Comparison of ENCODE assay signal across 8 cellular contexts in the genomic region with DNA sequence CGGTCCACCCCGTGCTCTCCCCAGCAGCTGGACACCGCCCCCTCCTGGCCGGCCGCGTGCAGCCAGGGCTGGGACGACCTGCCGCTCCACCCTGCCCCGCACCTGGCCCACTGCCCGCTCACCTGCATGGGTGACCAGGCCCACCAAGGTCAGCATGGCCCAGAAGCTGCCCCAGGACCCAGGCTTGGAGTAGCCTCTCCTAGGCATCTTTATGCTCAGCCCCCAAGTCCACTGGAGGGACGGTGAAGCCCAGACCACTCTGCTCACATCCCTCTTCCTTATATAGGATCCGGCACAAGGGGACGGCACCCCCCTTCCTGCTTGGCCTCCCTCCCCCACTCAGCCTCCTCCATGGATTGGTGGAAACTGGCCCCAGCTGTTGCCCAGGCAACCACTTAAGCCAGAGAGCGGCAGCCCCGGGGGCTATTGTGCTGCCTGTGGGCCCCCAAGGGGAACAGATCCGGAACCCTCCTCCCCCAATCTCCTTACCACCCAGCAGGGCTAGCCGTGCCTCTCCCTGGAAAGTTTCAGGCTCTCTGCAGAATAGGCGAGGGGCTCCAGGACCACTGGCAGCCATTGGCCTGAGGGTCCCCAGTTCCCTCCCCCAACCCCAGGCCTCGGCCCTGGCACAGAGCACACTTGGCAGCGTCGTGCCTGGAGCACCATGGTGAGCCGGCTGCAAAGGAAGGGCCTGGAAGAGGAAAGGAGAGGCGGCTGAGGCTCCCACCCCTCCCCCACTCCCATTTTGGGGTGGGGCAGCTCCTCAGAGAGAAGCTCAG. TPM values are rescaled to one million over a fixed set of nuclear protein-coding genes. Genes with fewer than 3 reads are reported as not detected.
DNase-seq lines count a peak whose midpoint lies in the region; ATAC-seq and TF ChIP-seq lines count a peak whose summit lies in the region.

Gene BTBD17, minus strand, starts transcription at position 256 of the 779 bp plus-strand sequence. Its CDS starts 49 bp downstream, at position 207.

- peak; percentile 80 for ATAC-seq in left colon

- no CpG with 5 or more reads among the region's 23 CpGs for WGBS in H9 (ENCODE audit: extremely low coverage, insufficient read length, low lambda C conversion rate)

- H2BK20ac ChIP-seq in H9 (ENCODE audit: low read depth, low read length, poor library complexity, severe bottlenecking): no peak within 1 kb of the TSS

- H3K9ac ChIP-seq in H9 (ENCODE audit: extremely low read depth, insufficient read length, low read length): no peak within 1 kb of the TSS

- no peak within 1 kb of the TSS for H3K56ac ChIP-seq in H9 (ENCODE audit: insufficient read length, low read depth, low read length)

- H2AFZ ChIP-seq in H9 (ENCODE audit: low read length): no peak within 1 kb of the TSS

- H4K91ac ChIP-seq in H9 (ENCODE audit: insufficient read length, low read depth, low read length): no peak within 1 kb of the TSS

- H2AK5ac ChIP-seq in H9 (ENCODE audit: insufficient read length, low read length): no peak within 1 kb of the TSS

- no peak within 1 kb of the TSS for H3K4ac ChIP-seq in H9 (ENCODE audit: low read depth, low read length)

- H3K36me3 Mint-ChIP-seq in H9 (ENCODE audit: insufficient read depth in 1 of 3, low read depth in 3 of 3): peaks cover 0 to 9% (median 7%) of the 10 kb centered on the region in 3 experiments; a peak in 4 of 7 replicates

- TF ChIP-seq CTCF in H9 (conservative IDR thresholded peaks at IDR 0.05): peak; percentile 94
- peak; percentile 53 for TF ChIP-seq CTCF in RWPE1 (conservative IDR thresholded peaks at IDR 0.05; ENCODE audit: low read depth)
- TF ChIP-seq CTCF in cardiac fibroblast (IDR thresholded peaks at IDR 0.05; ENCODE audit: low read depth, low read length): peak; percentile 60
- TF ChIP-seq CTCF in coronary artery (IDR thresholded peaks at IDR 0.05): no peak

- peak within 1 kb of the TSS; percentile 11 for H3K4me2 ChIP-seq in H9 (ENCODE audit: insufficient read depth, insufficient read length, low read length)

- H3K27me3 ChIP-seq in H9 (ENCODE audit: insufficient read depth, low read length): no peaks in the 10 kb centered on the region

- H2BK5ac ChIP-seq in H9 (ENCODE audit: insufficient read length, low read length): no peak within 1 kb of the TSS

- H3K23me2 ChIP-seq in H9 (ENCODE audit: insufficient read length, low read depth, low read length, poor library complexity, severe bottlenecking): peaks cover 3% of the 10 kb centered on the region

- no peaks in the 10 kb centered on the region for H3K9me3 ChIP-seq in H9 (ENCODE audit: control insufficient read depth, low read depth, low read length)

- H3K23ac ChIP-seq in H9 (ENCODE audit: insufficient read length, low read depth, low read length): no peak within 1 kb of the TSS

- H3K4me3 ChIP-seq in cardiac fibroblast (replicated peaks in 1 of 2; ENCODE audit: low read depth in 2 of 2, low read length in 2 of 2) (no peak within 1 kb of the TSS), coronary artery (no peak within 1 kb of the TSS)

- H4K5ac ChIP-seq in H9 (ENCODE audit: insufficient read length, low read depth, low read length): no peak within 1 kb of the TSS

- H3K18ac ChIP-seq in H9 (ENCODE audit: insufficient read length, low read depth, low read length): peak within 1 kb of the TSS; percentile 59

- no peaks in the 10 kb centered on the region for H3K79me1 ChIP-seq in H9 (ENCODE audit: insufficient read depth, low read depth, low read length, poor library complexity, severe bottlenecking)

- H4K20me1 ChIP-seq in H9 (ENCODE audit: control insufficient read depth, insufficient read depth, insufficient read length): no peaks in the 10 kb centered on the region

- H3K4me1 ChIP-seq in H9 (ENCODE audit: insufficient read depth, low read length): peaks cover 2% of the 10 kb centered on the region; the same call in 1 of the 2 replicates

- peak; percentile 65 for DNase-seq in AG08396 (ENCODE audit: low spot score)
- DNase-seq in H9: peak; percentile 95
- no peak for DNase-seq in RWPE1 (ENCODE audit: low spot score)
- DNase-seq in cardiac fibroblast (ENCODE audit: low read depth in 2 of 2): peak; percentile 38 to 49
- peak in 1 of 2 donors; percentile 63 for DNase-seq in left colon
- DNase-seq in substantia nigra (lab: John Stamatoyannopoulos, UW): peak in 42 of 49 donors; percentile 30 to 84 (median 70)
- no peak for DNase-seq in SHP77 treated with DMSO at 0.1 percent for 48 hours (lab: John Stamatoyannopoulos, UW)
- no peak for DNase-seq in coronary artery (ENCODE audit: low spot score)

- intact Hi-C loops in left colon (cut with DNase I, micrococcal nuclease): no loop called here

- peak within 1 kb of the TSS; percentile 39 for H3K14ac ChIP-seq in H9 (ENCODE audit: insufficient read depth, low read length)

- no peak within 1 kb of the TSS for H2BK15ac ChIP-seq in H9 (ENCODE audit: low read depth, low read length)

- H2BK120ac ChIP-seq in H9 (ENCODE audit: low read depth, low read length, poor library complexity, severe bottlenecking): no peak within 1 kb of the TSS

- peaks cover 15 to 36% of the 10 kb centered on the region in 2 experiments for H3K4me1 Mint-ChIP-seq in H9

- H3K27ac Mint-ChIP-seq in H9: peak within 1 kb of the TSS in 1 of 3 experiments; percentile 95; a peak in 3 of 7 replicates

- H2BK12ac ChIP-seq in H9 (ENCODE audit: insufficient read length, low read depth, low read length): no peak within 1 kb of the TSS

- peak within 1 kb of the TSS; percentile 33 to 81; a peak in 4 of 5 replicates for H3K4me3 Mint-ChIP-seq in H9

- H3K27ac ChIP-seq in H9 (ENCODE audit: insufficient read length, low read depth, low read length): no peak within 1 kb of the TSS
- no peak within 1 kb of the TSS for H3K27ac ChIP-seq in RWPE1
- H3K27ac ChIP-seq in substantia nigra (ENCODE audit: low read depth, low read length, poor library complexity, severe bottlenecking): peak within 1 kb of the TSS; percentile 76
- H3K27ac ChIP-seq in coronary artery: no peak within 1 kb of the TSS

- H3K79me2 ChIP-seq in H9 (ENCODE audit: insufficient read depth, low read length): no peaks in the 10 kb centered on the region

- POLR2A ChIA-PET in RWPE1 (lab: Yijun Ruan, JAX; ENCODE audit: low non-redundant PET): no interaction called here

- CTCF ChIA-PET in RWPE1 (lab: Yijun Ruan, JAX): interaction anchor here (0.6 to 2.4 kb wide), 11 partner anchors 10 to 159 kb away, joined by 3 to 10 read pairs (median 4); partner anchors contain the start of gene RPL38

- no peak within 1 kb of the TSS for H3T11ph ChIP-seq in H9 (ENCODE audit: low read length)

- peaks cover 62% of the 10 kb centered on the region for H3K27me3 Mint-ChIP-seq in H9 (ENCODE audit: low read depth)

- no peaks in the 10 kb centered on the region; a peak in 1 of 5 replicates for H3K9me3 Mint-ChIP-seq in H9

- no peak within 1 kb of the TSS for H4K8ac ChIP-seq in H9 (replicated peaks; ENCODE audit: insufficient read length, low read depth, low read length)

RNA-seq across cellular contexts. Expression of gene BTBD17, which starts in this region (rescaled TPM):
- total RNA-seq in H9 (2021) (0.31 and 0.33 TPM in 2 replicates), left colon (under 1 TPM in 1 of 2 donors, not detected in 1; 0.24 TPM)

Comparison
In these comparisons a context has a peak if more than half of its experiments do, and no peak if none do; other contexts are left out.
1. Peak in DNase-seq and H3K4me2 ChIP-seq in H9; RNA of the gene not detected or under 1 TPM.
2. Peak in ATAC-seq in left colon; RNA of the gene not detected or under 1 TPM.
3. DNase-seq: peak in AG08396 (single experiment), cardiac fibroblast (2 of 2) and substantia nigra (42 of 49); none in RWPE1 (single experiment), SHP77 treated with DMSO at 0.1 percent for 48 hours (single experiment) and coronary artery (single experiment).